8 cellular contexts compared by ENCODE assay signal in the genomic region with DNA sequence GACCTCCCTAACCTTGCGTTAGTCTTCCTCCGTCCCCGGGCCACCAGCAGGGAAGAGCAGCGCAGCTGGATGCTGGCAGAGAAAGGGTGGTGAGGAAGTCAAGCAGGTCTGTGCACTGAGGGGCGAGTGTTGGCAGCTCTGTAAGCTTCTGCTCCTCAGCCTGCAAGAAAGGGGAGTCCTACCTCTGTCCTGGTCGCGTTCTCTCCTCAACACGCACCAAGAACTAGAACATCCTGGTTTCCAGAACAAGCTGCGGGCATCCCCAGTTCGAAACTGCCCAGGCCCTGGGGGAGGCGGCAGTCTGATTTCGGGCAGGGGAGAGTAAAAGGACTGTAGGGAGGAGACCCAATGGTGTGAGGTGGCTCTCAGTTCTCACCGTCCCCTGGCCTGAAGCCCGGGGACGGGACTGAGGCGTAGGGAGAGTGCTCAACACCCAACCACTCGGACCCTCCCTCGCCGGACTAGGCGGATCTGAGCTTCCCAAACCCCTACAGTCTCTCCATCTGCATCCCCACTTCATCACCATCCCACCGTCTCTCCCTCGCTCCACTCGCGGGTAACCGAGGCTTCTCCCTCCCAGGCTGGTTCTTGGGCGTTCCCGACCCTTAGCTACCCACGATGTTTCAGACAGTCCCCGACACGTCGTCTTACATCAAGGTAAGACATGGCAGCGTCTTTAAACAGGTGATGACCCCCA. TPM values are rescaled to one million over a fixed set of nuclear protein-coding genes. Genes with fewer than 3 reads are reported as not detected.
DNase-seq lines count a peak whose midpoint lies in the region; ATAC-seq, FAIRE-seq and TF ChIP-seq lines count a peak whose summit lies in the region.

No MANE protein-coding gene starts in this region.

- H3K4me1 ChIP-seq in ES-I3 (ENCODE audit: insufficient read depth, low read length), result peaks cover 8% of the 10 kb centered on the region; the same call in 1 of the 2 replicates
- peaks cover 15% of the 10 kb centered on the region for H3K4me1 ChIP-seq in GM12878 (ENCODE audit: control insufficient read depth, insufficient read depth, low read length)

- no peaks in the 10 kb centered on the region for H3K36me3 Mint-ChIP-seq in nephron (ENCODE audit: low read depth)

- ATAC-seq in HG02885 (IDR thresholded peaks at IDR 0.05; ENCODE audit: poor library complexity, unreplicated experiment), result peak; percentile 18
- ATAC-seq in GM12878, result peak; percentile 57
- ATAC-seq in HG02981 (IDR thresholded peaks at IDR 0.05; ENCODE audit: unreplicated experiment), result no peak
- ATAC-seq in GM19035 (IDR thresholded peaks at IDR 0.05; ENCODE audit: unreplicated experiment), result no peak
- ATAC-seq in GM19463 (IDR thresholded peaks at IDR 0.05; ENCODE audit: unreplicated experiment), result no peak

- H3K27me3 ChIP-seq in GM12878 (replicated peaks in 1 of 2; ENCODE audit: control insufficient read depth in 2 of 2, insufficient read depth in 2 of 2, low read length in 1 of 2), result peaks cover 12 to 28% of the 10 kb centered on the region in 2 experiments

- peaks cover 100% of the 10 kb centered on the region for H3K27me3 Mint-ChIP-seq in nephron (ENCODE audit: low read depth)

- CTCF ChIA-PET in GM12878 (lab: Yijun Ruan, JAX), result interaction anchor here (0.6 to 2.9 kb wide), 2 partner anchors 71 to 534 kb away, joined by 3 to 11 read pairs; no protein-coding TSS in a partner anchor

- intact Hi-C loops in GM12878 (cut with micrococcal nuclease; ENCODE audit: unreplicated experiment), result no loop called here

- H3K4me3 Mint-ChIP-seq in nephron, result peak overlapping the region; percentile 63 to 79 (median 71)

- H3K4me3 ChIP-seq in GM12878, result peak overlapping the region; percentile 35; the same call in 1 of the 2 replicates

- FAIRE-seq in GM12878 (lab: Jason Lieb, UNC), result peak; percentile 41

- POLR2A ChIA-PET in GM12878 (lab: Charles Lee), result no interaction called here

- H3K4me2 ChIP-seq in GM12878 (ENCODE audit: control insufficient read depth, insufficient read depth), result peak overlapping the region; percentile 87

- TF ChIP-seq CTCF in GM12878 (IDR thresholded peaks at IDR 0.05 in 2 of 3, conservative IDR thresholded peaks at IDR 0.05 in 1 of 3; ENCODE audit: control insufficient read depth in 2 of 3, extremely low read depth in 1 of 3, insufficient read depth in 1 of 3, low read depth in 3 of 3, low read length in 3 of 3) (no peak), nephron (IDR thresholded peaks at IDR 0.05; ENCODE audit: unreplicated experiment in 3 of 3) (no peak)

- H3K9ac ChIP-seq in ES-I3 (ENCODE audit: low read depth, low read length) (peak overlapping the region; percentile 58; the same call in 1 of the 2 replicates), GM12878 (ENCODE audit: control insufficient read depth, insufficient read depth, low read length) (no peak overlapping the region)

- 11% methylated on average over 32 of the region's 32 CpGs for WGBS in GM12878 (ENCODE audit: insufficient coverage, insufficient replicate concordance, low lambda C conversion rate, missing lambda C conversion rate)

- no peak for TF ChIP-seq EP300 in GM12878 (IDR thresholded peaks at IDR 0.05; ENCODE audit: borderline replicate concordance in 1 of 2, control insufficient read depth in 1 of 2, low read depth in 2 of 2, low read length in 2 of 2)

- DNase-seq in GM12878 (ENCODE audit: low read depth, low spot score), result no peak
- DNase-seq in GDM1 (lab: John Stamatoyannopoulos, UW), result no peak

- H3K79me2 ChIP-seq in GM12878 (ENCODE audit: control insufficient read depth, insufficient read depth, low read length), result no peaks in the 10 kb centered on the region

- H3K27ac Mint-ChIP-seq in nephron, result peak overlapping the region in 1 of 3 experiments; percentile 44

- SMC1A ChIA-PET in GM12878 (lab: Charles Lee; ENCODE audit: uncharacterized antibody, unreplicated experiment), result interaction anchor here (0.7 to 1.8 kb wide), 5 partner anchors 22 to 84 kb away, joined by 3 to 6 read pairs (median 3); no protein-coding TSS in a partner anchor

- peaks cover 57% of the 10 kb centered on the region for H3K4me1 Mint-ChIP-seq in nephron

- H2AFZ ChIP-seq in GM12878 (ENCODE audit: control insufficient read depth, low read depth, low read length), result no peak overlapping the region; the same call in 1 of the 2 replicates

- no peak for TF ChIP-seq POLR2A in GM12878 (IDR thresholded peaks at IDR 0.05; ENCODE audit: low read depth, low read length)

- H3K9me3 ChIP-seq in ES-I3 (ENCODE audit: control insufficient read depth, insufficient read depth, low read length) (no peaks in the 10 kb centered on the region), GM12878 (replicated peaks; ENCODE audit: control insufficient read depth, insufficient read depth, low read length) (peaks cover 1% of the 10 kb centered on the region; the same call in 1 of the 3 replicates)

- BruUV-seq in GM12878 (replicated peaks; lab: Mats Ljungman, UMichigan), result no TSS peak

- no peak for TF ChIP-seq RAD21 in GM12878 (IDR thresholded peaks at IDR 0.05; ENCODE audit: insufficient read depth, low read depth, low read length)

- H3K27ac ChIP-seq in GM12878 (ENCODE audit: control insufficient read depth, insufficient read depth), result no peak overlapping the region

- RAD21 ChIA-PET in GM12878 (lab: Charles Lee; ENCODE audit: unreplicated experiment), result interaction anchor here (0.5 to 1.0 kb wide), 2 partner anchors 15 to 17 kb away, joined by 3 to 4 read pairs; no protein-coding TSS in a partner anchor

- in situ Hi-C loops in GM12878 (cut with MboI), result no loop called here

- H3K9me3 Mint-ChIP-seq in nephron, result peaks cover 3% of the 10 kb centered on the region

- H3K36me3 ChIP-seq in ES-I3 (ENCODE audit: insufficient read depth, low read length) (no peaks in the 10 kb centered on the region), GM12878 (ENCODE audit: control insufficient read depth in 2 of 2, insufficient read depth in 2 of 2, low read length in 1 of 2) (no peaks in the 10 kb centered on the region)

- no peaks in the 10 kb centered on the region for H4K20me1 ChIP-seq in GM12878 (ENCODE audit: control insufficient read depth, insufficient read depth)

TF ChIP-seq in GM12878, 131 proteins besides CTCF, POLR2A, EP300 and RAD21:
- TF ChIP-seq EZH2 (IDR thresholded peaks at IDR 0.05; ENCODE audit: borderline replicate concordance, control insufficient read depth, low read depth, low read length), result peak; percentile 98; the same call in 1 of the 2 replicates
- TF ChIP-seq GATAD2B (conservative IDR thresholded peaks at IDR 0.05; ENCODE audit: low read depth), result no peak
- no peak for TF ChIP-seq CBX5 (IDR thresholded peaks at IDR 0.05; ENCODE audit: low read depth)
- no peak for TF ChIP-seq TAF1 (IDR thresholded peaks at IDR 0.05; ENCODE audit: borderline replicate concordance, low read depth, low read length)
- TF ChIP-seq, protein P1, sequence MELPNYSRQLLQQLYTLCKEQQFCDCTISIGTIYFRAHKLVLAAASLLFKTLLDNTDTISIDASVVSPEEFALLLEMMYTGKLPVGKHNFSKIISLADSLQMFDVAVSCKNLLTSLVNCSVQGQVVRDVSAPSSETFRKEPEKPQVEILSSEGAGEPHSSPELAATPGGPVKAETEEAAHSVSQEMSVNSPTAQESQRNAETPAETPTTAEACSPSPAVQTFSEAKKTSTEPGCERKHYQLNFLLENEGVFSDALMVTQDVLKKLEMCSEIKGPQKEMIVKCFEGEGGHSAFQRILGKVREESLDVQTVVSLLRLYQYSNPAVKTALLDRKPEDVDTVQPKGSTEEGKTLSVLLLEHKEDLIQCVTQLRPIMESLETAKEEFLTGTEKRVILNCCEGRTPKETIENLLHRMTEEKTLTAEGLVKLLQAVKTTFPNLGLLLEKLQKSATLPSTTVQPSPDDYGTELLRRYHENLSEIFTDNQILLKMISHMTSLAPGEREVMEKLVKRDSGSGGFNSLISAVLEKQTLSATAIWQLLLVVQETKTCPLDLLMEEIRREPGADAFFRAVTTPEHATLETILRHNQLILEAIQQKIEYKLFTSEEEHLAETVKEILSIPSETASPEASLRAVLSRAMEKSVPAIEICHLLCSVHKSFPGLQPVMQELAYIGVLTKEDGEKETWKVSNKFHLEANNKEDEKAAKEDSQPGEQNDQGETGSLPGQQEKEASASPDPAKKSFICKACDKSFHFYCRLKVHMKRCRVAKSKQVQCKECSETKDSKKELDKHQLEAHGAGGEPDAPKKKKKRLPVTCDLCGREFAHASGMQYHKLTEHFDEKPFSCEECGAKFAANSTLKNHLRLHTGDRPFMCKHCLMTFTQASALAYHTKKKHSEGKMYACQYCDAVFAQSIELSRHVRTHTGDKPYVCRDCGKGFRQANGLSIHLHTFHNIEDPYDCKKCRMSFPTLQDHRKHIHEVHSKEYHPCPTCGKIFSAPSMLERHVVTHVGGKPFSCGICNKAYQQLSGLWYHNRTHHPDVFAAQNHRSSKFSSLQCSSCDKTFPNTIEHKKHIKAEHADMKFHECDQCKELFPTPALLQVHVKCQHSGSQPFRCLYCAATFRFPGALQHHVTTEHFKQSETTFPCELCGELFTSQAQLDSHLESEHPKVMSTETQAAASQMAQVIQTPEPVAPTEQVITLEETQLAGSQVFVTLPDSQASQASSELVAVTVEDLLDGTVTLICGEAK (IDR thresholded peaks at IDR 0.05; ENCODE audit: borderline replicate concordance), result no peak
- no peak for TF ChIP-seq JUNB (IDR thresholded peaks at IDR 0.05)
- no peak for TF ChIP-seq MYB (IDR thresholded peaks at IDR 0.05; ENCODE audit: borderline replicate concordance, low read depth, low read length)
- no peak for TF ChIP-seq SIN3A (IDR thresholded peaks at IDR 0.05; ENCODE audit: low read depth, low read length)

RNA-seq across cellular contexts. Expression of a gene that starts 7.7 kb away (rescaled TPM):
- total RNA-seq in GM12878 (2013; cell fraction: nucleolus; rRNA removed), result 26.5 and 33.7 TPM in 2 replicates
- total RNA-seq in GM12878 (2014; rRNA removed) (37.7 and 38.5 TPM in 2 replicates), GM12878 (2014; rRNA removed; fragmentation: Illumina TruSeq; extraction: Trizol) (35.7 and 37.6 TPM in 2 replicates), GM12878 (2021) (50.6 and 53.3 TPM in 2 replicates)
- polyA plus RNA-seq in GM12878 (2011; ENCODE audit: low read depth), result 8.6 TPM
- polyA plus RNA-seq in GM12878 (2011; rRNA removed) (24.7 and 38.0 TPM in 2 replicates), GM12878 (2014; fragmentation: Illumina TruSeq; extraction: Trizol) (37.9 and 46.3 TPM in 2 replicates), GM12878 (2014; fragmentation: Nextera tagmentation; extraction: Ambion mirVana) (10 to 100 TPM; 12.5 to 15.8 TPM), GM12878 (2014; rRNA removed) (58.8 and 61.9 TPM in 2 replicates), GM12878 (2016; fragmentation: Nextera tagmentation; extraction: Ambion mirVana) (10 to 100 TPM; 39.1 to 44.8 TPM)
- 21.8 and 39.8 TPM in 2 replicates for polyA plus RNA-seq in GM12878 (2011; cell fraction: cytosol; rRNA removed)
- 20.0 and 24.1 TPM in 2 replicates for polyA plus RNA-seq in GM12878 (2011; cell fraction: nucleus; rRNA removed)
- 28.8 and 36.2 TPM in 2 replicates for polyA plus RNA-seq in GM12878 (2012)
- polyA minus RNA-seq in GM12878 (2011; rRNA and poly(A)+ RNA removed), result 65.9 and 70.0 TPM in 2 replicates
- polyA minus RNA-seq in GM12878 (2011; cell fraction: cytosol; rRNA and poly(A)+ RNA removed), result 19.4 and 27.8 TPM in 2 replicates
- polyA minus RNA-seq in GM12878 (2011; cell fraction: nucleus; rRNA and poly(A)+ RNA removed), result 12.7 and 34.6 TPM in 2 replicates

Comparison
In these comparisons a context has a peak if more than half of its experiments do, and no peak if none do; other contexts are left out.
1. ATAC-seq: peak in HG02885 (single experiment) and GM12878 (single experiment); none in HG02981 (single experiment), GM19035 (single experiment) and GM19463 (single experiment).